ENCODE assay signal across 8 cellular contexts in the genomic region with DNA sequence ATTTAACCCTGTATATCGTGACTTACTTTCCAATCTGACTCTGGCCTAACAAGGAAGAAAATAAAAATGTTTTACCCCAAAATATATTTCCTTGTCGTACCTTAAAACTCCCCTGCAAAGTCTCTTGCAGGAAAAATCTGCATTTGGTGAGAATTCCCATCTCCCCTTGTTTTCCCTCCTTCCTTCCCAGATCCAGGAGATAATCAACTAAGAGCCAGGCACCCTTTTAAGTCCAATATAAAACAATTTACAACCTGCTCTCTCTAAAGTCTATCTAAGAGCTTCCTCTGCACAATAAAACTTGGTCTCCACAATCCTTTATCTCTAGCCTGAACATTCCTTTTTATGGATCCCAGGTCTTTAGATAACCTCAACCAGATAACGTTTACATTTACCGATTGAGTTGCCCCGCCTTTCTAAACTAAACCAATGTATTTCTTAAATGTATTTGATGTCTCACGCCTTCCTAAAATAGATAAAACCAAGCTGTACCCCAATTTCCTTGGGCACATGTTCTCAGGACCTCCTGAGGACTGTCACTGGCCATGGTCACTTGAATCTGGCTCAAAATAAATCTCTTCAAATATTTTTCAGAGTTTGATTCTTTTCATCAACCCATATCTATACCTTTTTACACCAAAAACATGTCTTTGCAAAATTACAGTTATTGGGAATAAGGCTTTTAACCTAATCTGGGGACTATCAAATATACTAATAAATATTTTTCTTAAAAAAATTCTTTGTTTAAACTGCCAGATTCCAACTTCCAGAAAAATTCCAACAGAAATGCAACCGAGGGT. TPM values are rescaled to one million over a fixed set of nuclear protein-coding genes. Genes with fewer than 3 reads are reported as not detected.
A peak's percentile ranks its signal among the peaks of the same experiment; 100 is the strongest.
DNase-seq lines count a peak whose midpoint lies in the region; ATAC-seq and TF ChIP-seq lines count a peak whose summit lies in the region.

No MANE protein-coding gene starts in this region.

- TF ChIP-seq POLR2A in right lobe of liver (IDR thresholded peaks at IDR 0.05) = no peak
- no peak for TF ChIP-seq POLR2A in upper lobe of left lung (IDR thresholded peaks at IDR 0.05)

- no peak for TF ChIP-seq CTCF in right lobe of liver (IDR thresholded peaks at IDR 0.05)
- no peak for TF ChIP-seq CTCF in upper lobe of left lung (IDR thresholded peaks at IDR 0.05)
- no peak for TF ChIP-seq CTCF in GM13977 (IDR thresholded peaks at IDR 0.05; ENCODE audit: extremely low read depth, insufficient read depth, missing control alignments)

- DNase-seq in activated naive CD4-positive, alpha-beta T cell treated with anti-CD3 and anti-CD28 coated beads for 36 hours = no peak
- no peak for DNase-seq in activated naive CD4-positive, alpha-beta T cell treated with anti-CD3 and anti-CD28 coated beads, Interleukin-2, amount 50 U/mL, for 16 hours
- DNase-seq in right lobe of liver (no peak), upper lobe of left lung (no peak), GM13977 (ENCODE audit: low spot score) (no peak)

- peak overlapping the region; percentile 100 for H3K4me3 Mint-ChIP-seq in activated naive CD4-positive, alpha-beta T cell treated with anti-CD3 and anti-CD28 coated beads for 36 hours

- H3K36me3 ChIP-seq in right lobe of liver (peaks cover 0 to under 1% (median 0%) of the 10 kb centered on the region in 4 donors), upper lobe of left lung (peaks cover 0 to 19% (median 1%) of the 10 kb centered on the region in 4 donors)

- H3K9me3 Mint-ChIP-seq in activated naive CD4-positive, alpha-beta T cell treated with anti-CD3 and anti-CD28 coated beads for 36 hours = no peaks in the 10 kb centered on the region

- H3K4me1 Mint-ChIP-seq in activated naive CD4-positive, alpha-beta T cell treated with anti-CD3 and anti-CD28 coated beads for 36 hours (ENCODE audit: low read depth) = peaks cover 40% of the 10 kb centered on the region

- H3K4me1 ChIP-seq in right lobe of liver (peaks cover 0 to 7% (median 2%) of the 10 kb centered on the region in 4 donors), upper lobe of left lung (peaks cover 16 to 28% (median 19%) of the 10 kb centered on the region in 4 donors)

- H3K27me3 Mint-ChIP-seq in activated naive CD4-positive, alpha-beta T cell treated with anti-CD3 and anti-CD28 coated beads for 36 hours (ENCODE audit: low read depth) = no peaks in the 10 kb centered on the region

- 28% methylated on average over 7 of the region's 7 CpGs for WGBS in right lobe of liver (ENCODE audit: insufficient coverage, low coverage, low lambda C conversion rate, missing lambda C conversion rate)
- WGBS in upper lobe of left lung, 2 donors = 31 to 34% methylated on average over 7 of the region's 7 CpGs

- no peaks in the 10 kb centered on the region for H3K9me3 ChIP-seq in right lobe of liver
- H3K9me3 ChIP-seq in upper lobe of left lung = no peaks in the 10 kb centered on the region

- intact Hi-C loops in activated naive CD4-positive, alpha-beta T cell treated with anti-CD3 and anti-CD28 coated beads for 36 hours (cut with micrococcal nuclease) = loop anchor here (1.0 to 10.0 kb wide), 2 partner anchors 503 to 836 kb away; partner anchors contain the start of gene CSRP1
- intact Hi-C loops in right lobe of liver (cut with DNase I) = no loop called here

- H3K36me3 Mint-ChIP-seq in activated naive CD4-positive, alpha-beta T cell treated with anti-CD3 and anti-CD28 coated beads for 36 hours (ENCODE audit: low read depth) = peaks cover 18% of the 10 kb centered on the region

- H3K27ac ChIP-seq in angular gyrus (ENCODE audit: low read depth, low read length) = peak overlapping the region; percentile 96
- peak overlapping the region; percentile 98 to 100 (median 99) for H3K27ac ChIP-seq in right lobe of liver
- H3K27ac ChIP-seq in upper lobe of left lung = peak overlapping the region; percentile 99 to 100 (median 99)

- in situ Hi-C loops in GM13977 (cut with MboI; ENCODE audit: low pct_unique_long_range_greater_than_20kb, low sequenced_read_pairs, unreplicated experiment) = no loop called here

- ATAC-seq in right lobe of liver (no peak), upper lobe of left lung (ENCODE audit: low FRiP score in 2 of 2) (no peak), GM21423 (IDR thresholded peaks at IDR 0.05; ENCODE audit: unreplicated experiment) (no peak), GM21515 (IDR thresholded peaks at IDR 0.05; ENCODE audit: unreplicated experiment) (no peak)

- no peaks in the 10 kb centered on the region for H3K27me3 ChIP-seq in right lobe of liver
- H3K27me3 ChIP-seq in upper lobe of left lung = no peaks in the 10 kb centered on the region

- no peak for TF ChIP-seq EP300 in upper lobe of left lung (IDR thresholded peaks at IDR 0.05)

- CTCF ChIA-PET in activated naive CD4-positive, alpha-beta T cell treated with anti-CD3 and anti-CD28 coated beads for 36 hours (lab: Charles Lee) = interaction anchor here (1.9 to 4.8 kb wide), 2 partner anchors 41 to 46 kb away, joined by 9 to 47 read pairs; partner anchors contain the start of gene KIF14

- peak overlapping the region; percentile 63 for H3K27ac Mint-ChIP-seq in activated naive CD4-positive, alpha-beta T cell treated with anti-CD3 and anti-CD28 coated beads for 36 hours

- H3K4me3 ChIP-seq in right lobe of liver (peak overlapping the region; percentile 56 to 93 (median 90)), upper lobe of left lung (peak overlapping the region; percentile 67 to 82 (median 70))

RNA-seq across cellular contexts. Expression of gene DDX59, which starts 1.0 kb away (rescaled TPM):
- 10 to 100 TPM; 20.9 to 22.7 TPM for total RNA-seq in activated naive CD4-positive, alpha-beta T cell treated with anti-CD3 and anti-CD28 coated beads for 36 hours
- total RNA-seq in right lobe of liver = 10 to 100 TPM in 1 of 6 experiments, 1 to 10 TPM in 5; 6.7 to 12.4 (median 8.8) TPM
- 10 to 100 TPM; 18.4 to 35.6 (median 22.5) TPM for total RNA-seq in upper lobe of left lung

RNA-seq across cellular contexts. Expression of gene KIF14, which starts 48.2 kb away (rescaled TPM):
- total RNA-seq in activated naive CD4-positive, alpha-beta T cell treated with anti-CD3 and anti-CD28 coated beads for 36 hours = 10 to 100 TPM; 16.4 to 16.9 TPM
- total RNA-seq in right lobe of liver (under 1 TPM; 0.15 to 0.49 (median 0.38) TPM), upper lobe of left lung (1 to 10 TPM in 1 of 6 donors, under 1 TPM in 5; 0.20 to 1.0 (median 0.70) TPM)

Comparison
In these comparisons a context has a peak if more than half of its experiments do, and no peak if none do; other contexts are left out.
1. RNA of gene KIF14, which starts 48.2 kb away (total RNA-seq): 16.4 to 16.9 TPM in activated naive CD4-positive, alpha-beta T cell treated with anti-CD3 and anti-CD28 coated beads for 36 hours; 0.20 to 1.0 TPM in upper lobe of left lung and 0.15 to 0.49 TPM in right lobe of liver; every median in the first group is over 4 times any median in the second.
2. Peak in every context shown above with its lines, with median percentiles within 50 percentile points of each other: H3K27ac ChIP-seq.